Comparison of ENCODE assay signal across 1 cellular context in genomic region chr13:72889496-72889895, GRCh38.
TF ChIP-seq lines count a peak whose summit lies in the region.

No MANE protein-coding gene starts in this region.

TF ChIP-seq in K562, 482 proteins besides CTCF, POLR2A, EP300 and RAD21 (continued from another document):
- TF ChIP-seq TCF3 (CRISPR knock-in tag; IDR thresholded peaks at IDR 0.05) = peak; percentile 72
TF ChIP-seq in K562: peak in this region for 11.
